In the genomic region with DNA sequence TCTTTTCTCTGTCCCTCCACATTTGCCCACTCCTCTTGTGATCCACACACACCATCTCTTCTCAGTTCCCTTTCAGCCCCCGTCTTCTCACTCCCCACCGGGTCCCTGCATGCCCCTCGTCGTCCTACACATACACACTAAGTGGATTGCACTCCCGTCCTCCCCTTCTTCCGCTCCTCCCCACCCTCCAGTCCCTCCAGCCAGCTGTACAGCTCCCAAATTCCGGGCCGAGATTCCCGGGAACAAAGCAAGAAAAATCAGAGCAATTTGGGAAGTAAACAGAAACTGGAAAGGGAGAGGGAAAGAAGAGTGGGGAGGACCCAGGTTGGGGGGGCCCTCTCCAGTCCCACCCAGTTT, we compare ENCODE assay signal across 8 cellular contexts. TPM values are rescaled to one million over a fixed set of nuclear protein-coding genes. Genes with fewer than 3 reads are reported as not detected.
DNase-seq lines count a peak whose midpoint lies in the region; FAIRE-seq and TF ChIP-seq lines count a peak whose summit lies in the region.

No MANE protein-coding gene starts in this region.

- H3K36me3 ChIP-seq in brain microvascular endothelial cell (replicated peaks) (peaks cover 8% of the 10 kb centered on the region), thymus (ENCODE audit: control insufficient read depth, insufficient read depth) (no peaks in the 10 kb centered on the region)

- peaks cover 7% of the 10 kb centered on the region for H3K4me1 ChIP-seq in thymus (ENCODE audit: control insufficient read depth, insufficient read depth, low read length)

- H3K9me3 ChIP-seq in thymus (ENCODE audit: control insufficient read depth): no peaks in the 10 kb centered on the region

- peak overlapping the region; percentile 97 for H3K27ac ChIP-seq in brain microvascular endothelial cell
- no peak overlapping the region for H3K27ac ChIP-seq in thymus (ENCODE audit: low read depth)

- H3K27me3 ChIP-seq in brain microvascular endothelial cell (replicated peaks) (no peaks in the 10 kb centered on the region), thymus (ENCODE audit: control insufficient read depth, insufficient read depth) (peaks cover 14% of the 10 kb centered on the region)

- peak overlapping the region; percentile 75 for H3K4me3 ChIP-seq in brain microvascular endothelial cell (ENCODE audit: low read depth, low read length)
- peak overlapping the region; percentile 47 for H3K4me3 ChIP-seq in thymus (ENCODE audit: low read length)

- no peak for FAIRE-seq in HTR-8/SVneo (lab: Jason Lieb, UNC)

- DNase-seq in AG08395 (ENCODE audit: low spot score): peak; percentile 26
- DNase-seq in HTR-8/SVneo (ENCODE audit: insufficient read length, low spot score): peak; percentile 45
- DNase-seq in brain microvascular endothelial cell: no peak
- peak; percentile 64 for DNase-seq in left kidney (ENCODE audit: low read depth, low spot score)
- DNase-seq in Ammon's horn (ENCODE audit: low spot score): no peak
- no peak for DNase-seq in SIG-M5 treated with dmso at 0.1 percent for 504 hours (lab: John Stamatoyannopoulos, UW; ENCODE audit: unreplicated experiment)
- DNase-seq in NCI-H526 treated with DMSO at 0.1 percent for 48 hours (lab: John Stamatoyannopoulos, UW): no peak

- no peak for TF ChIP-seq CTCF in brain microvascular endothelial cell (IDR thresholded peaks at IDR 0.05; ENCODE audit: low read depth, low read length, missing control alignments)

- WGBS in thymus: 10% methylated on average over 9 of the region's 9 CpGs

- in situ Hi-C loops in brain microvascular endothelial cell (cut with HindIII; ENCODE audit: low pct_ligation_motif_present, low sequenced_read_pairs): no loop called here

RNA-seq across cellular contexts. Expression of gene IGFBP6, which starts 0.3 kb away (rescaled TPM):
- polyA plus RNA-seq in thymus: 27.4 TPM

RNA-seq across cellular contexts. Expression of gene SOAT2, which starts 6.1 kb away (rescaled TPM):
- 0.71 TPM for polyA plus RNA-seq in thymus

RNA-seq across cellular contexts. Expression of gene SPRYD3, which starts 18.0 kb away (rescaled TPM):
- polyA plus RNA-seq in thymus: 17.3 TPM

RNA-seq across cellular contexts. Expression of gene TNS2, which starts 47.3 kb away (rescaled TPM):
- 40.4 TPM for polyA plus RNA-seq in thymus

Comparison
In these comparisons a context has a peak if more than half of its experiments do, and no peak if none do; other contexts are left out.
1. DNase-seq: peak in AG08395 (single experiment), HTR-8/SVneo (single experiment) and left kidney (single experiment); none in brain microvascular endothelial cell (single experiment), Ammon's horn (single experiment), SIG-M5 treated with dmso at 0.1 percent for 504 hours (single experiment) and NCI-H526 treated with DMSO at 0.1 percent for 48 hours (single experiment).